In genomic region chr2:94873362-94874276, GRCh38 we compare ENCODE assay signal across 17 cellular contexts. TPM values are rescaled to one million over a fixed set of nuclear protein-coding genes. Genes with fewer than 3 reads are reported as not detected.
A peak's percentile ranks its signal among the peaks of the same experiment; 100 is the strongest.
DNase-seq lines count a peak whose midpoint lies in the region; ATAC-seq, FAIRE-seq and TF ChIP-seq lines count a peak whose summit lies in the region.
"Had no signal": no experiment of that assay in that cellular context is flagged by ENCODE, and none has a peak within 500 bp of the region (broad histone marks: within the 10 kb centered on the region; RNA-seq: fewer than 3 reads in every experiment).

No MANE protein-coding gene starts in this region.

- H3K4me1 ChIP-seq in OCI-LY3 (ENCODE audit: low read length), result no peaks in the 10 kb centered on the region
- peaks cover 0 to 2% of the 10 kb centered on the region in 2 donors for H3K4me1 ChIP-seq in kidney (ENCODE audit: control insufficient read depth in 1 of 2, insufficient read depth in 1 of 2, low read depth in 1 of 2, low read length in 2 of 2)

- no peaks in the 10 kb centered on the region for H4K20me1 ChIP-seq in OCI-LY3 (ENCODE audit: insufficient read depth, low read length)

- TF ChIP-seq CTCF in OCI-LY3 (IDR thresholded peaks at IDR 0.05; ENCODE audit: low read depth, low read length) (no peak), kidney (IDR thresholded peaks at IDR 0.05; ENCODE audit: borderline replicate concordance, extremely low read depth, insufficient read depth) (no peak)

- DNase-seq in kidney (peak; percentile 82), NCI-H2081 (lab: John Stamatoyannopoulos, UW) (no peak), CD1c-positive myeloid dendritic cell (ENCODE audit: extremely low spot score) (no peak)
- DNase-seq: NCI-H226, sigmoid colon had no signal

- H3K36me3 ChIP-seq in OCI-LY3 (replicated peaks; ENCODE audit: low read depth, low read length), result no peaks in the 10 kb centered on the region
- H3K36me3 ChIP-seq in kidney (ENCODE audit: control insufficient read depth in 1 of 2, insufficient read depth in 2 of 2, low read length in 2 of 2), result no peaks in the 10 kb centered on the region
- H3K36me3 ChIP-seq: neutrophil, sigmoid colon had no signal

- ATAC-seq in GM18907 (IDR thresholded peaks at IDR 0.05; ENCODE audit: unreplicated experiment), result peak; percentile 30
- ATAC-seq in HG02678 (IDR thresholded peaks at IDR 0.05; ENCODE audit: unreplicated experiment), result peak; percentile 13
- no peak for ATAC-seq in GM18909 (IDR thresholded peaks at IDR 0.05; ENCODE audit: poor library complexity, unreplicated experiment)
- no peak for ATAC-seq in GM18502 (IDR thresholded peaks at IDR 0.05; ENCODE audit: poor library complexity, unreplicated experiment)

- H3K27ac ChIP-seq in OCI-LY3 (ENCODE audit: low read length) (no peak overlapping the region), kidney (ENCODE audit: low read depth in 2 of 2, low read length in 2 of 2) (no peak overlapping the region)
- H3K27ac ChIP-seq: neutrophil, sigmoid colon had no signal

- intact Hi-C loops in kidney (cut with DNase I), result no loop called here

- peak overlapping the region; percentile 73 for H3K4me2 ChIP-seq in OCI-LY3 (ENCODE audit: low read length)

- H3K4me3 ChIP-seq in OCI-LY3 (ENCODE audit: low read length) (no peak overlapping the region), kidney (ENCODE audit: low read length in 2 of 2) (no peak overlapping the region)
- H3K4me3 ChIP-seq: sigmoid colon had no signal

- FAIRE-seq in kidney (lab: Jason Lieb, UNC), result no peak
- FAIRE-seq: colon, D721Med, islet of Langerhans had no signal

- H3K27me3 ChIP-seq in OCI-LY3 (ENCODE audit: low read depth, low read length), result no peaks in the 10 kb centered on the region

- no peaks in the 10 kb centered on the region for H3K79me2 ChIP-seq in OCI-LY3 (ENCODE audit: low read length)

- H2AFZ ChIP-seq in OCI-LY3 (ENCODE audit: low read depth, low read length), result no peak overlapping the region

- H3K9me3 ChIP-seq in OCI-LY3 (ENCODE audit: insufficient read depth, low read length), result no peaks in the 10 kb centered on the region
- no peaks in the 10 kb centered on the region for H3K9me3 ChIP-seq in kidney (ENCODE audit: control insufficient read depth in 1 of 2, low read length in 2 of 2)
- H3K9me3 ChIP-seq: neutrophil, sigmoid colon had no signal

- H3K9ac ChIP-seq in OCI-LY3 (ENCODE audit: low read length) (no peak overlapping the region), kidney (ENCODE audit: low read length in 2 of 2) (no peak overlapping the region)

RNA-seq across cellular contexts. Expression of gene TEKT4, which starts 2.4 kb away (rescaled TPM):
- 0.16 TPM for total RNA-seq in kidney
- not detected for polyA plus RNA-seq in kidney (ENCODE audit: insufficient read depth, low read depth, low replicate concordance)
- total RNA-seq: activated CD4-positive, alpha-beta memory T cell treated with anti-CD3 and anti-CD28 coated beads for 36 hours; endothelial cell of umbilical vein; mesothelial cell of epicardium; sigmoid colon had no signal
- polyA plus RNA-seq: endothelial cell of umbilical vein, sigmoid colon had no signal

Comparison
In these comparisons a context has a peak if more than half of its experiments do, and no peak if none do; other contexts are left out.
1. ATAC-seq: peak in GM18907 (single experiment) and HG02678 (single experiment); none in GM18909 (single experiment) and GM18502 (single experiment).